ENCODE assay signal across 9 cellular contexts in the genomic region with DNA sequence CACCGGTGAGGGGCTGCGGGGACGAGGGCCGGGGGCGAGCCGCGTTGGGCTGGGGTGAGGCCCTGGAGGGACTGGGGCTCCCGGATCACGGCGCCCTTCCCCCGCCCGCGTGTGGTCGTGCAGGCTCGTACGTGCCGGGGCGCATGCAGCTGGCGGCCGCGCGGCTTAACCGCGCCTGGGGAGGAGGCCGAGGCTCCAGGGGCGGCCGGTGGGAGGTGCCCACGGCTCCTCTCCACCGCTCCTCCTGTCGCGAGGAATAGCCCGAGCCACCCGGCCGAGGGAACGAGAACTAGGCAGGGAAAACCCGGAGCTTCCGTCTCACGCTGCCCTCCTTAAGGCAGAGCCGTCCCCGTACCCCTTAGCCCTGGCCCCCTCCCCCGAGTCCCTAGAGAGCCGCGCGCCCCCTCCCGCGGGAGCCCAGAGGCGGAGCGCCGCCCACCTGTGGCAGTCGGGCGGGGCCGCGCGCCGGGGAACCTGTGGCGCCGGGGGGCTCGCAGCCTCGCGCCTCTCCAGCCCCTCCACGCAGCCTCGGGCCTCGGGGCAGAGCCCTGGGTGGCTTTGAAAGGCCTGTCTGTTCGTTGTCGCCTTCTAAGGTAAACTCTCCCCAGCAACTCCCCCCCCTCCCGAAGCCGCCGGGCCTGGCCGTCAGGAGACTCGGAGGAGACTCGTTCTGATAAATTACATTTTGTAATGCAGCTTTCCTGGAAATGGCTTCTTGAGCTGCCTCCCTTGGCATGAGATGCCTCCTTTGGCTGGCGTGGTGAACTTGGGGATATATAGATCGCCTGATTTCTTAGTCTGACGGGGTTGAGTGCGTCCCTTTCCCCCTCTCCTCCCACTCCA. TPM values are rescaled to one million over a fixed set of nuclear protein-coding genes. Genes with fewer than 3 reads are reported as not detected.
A peak's percentile ranks its signal among the peaks of the same experiment; 100 is the strongest.
DNase-seq lines count a peak whose midpoint lies in the region; ATAC-seq, FAIRE-seq and TF ChIP-seq lines count a peak whose summit lies in the region.
"Had no signal": no experiment of that assay in that cellular context is flagged by ENCODE, and none has a peak within 500 bp of the region (broad histone marks: within the 10 kb centered on the region; RNA-seq: fewer than 3 reads in every experiment).

No MANE protein-coding gene starts in this region.

- FAIRE-seq in H54 (lab: Jason Lieb, UNC): no peak

- H3K9me3 Mint-ChIP-seq in WTC11: no peaks in the 10 kb centered on the region
- H3K9me3 Mint-ChIP-seq in memory B cell: no peaks in the 10 kb centered on the region
- no peaks in the 10 kb centered on the region for H3K9me3 Mint-ChIP-seq in stimulated activated effector memory CD8-positive, alpha-beta T cell treated with anti-CD3 and anti-CD28 coated beads, Interleukin-12 subunit alpha, Interleukin-12 subunit beta, amount 100 ng/mL, for 72 hours

- H3K27ac Mint-ChIP-seq in WTC11 (peak overlapping the region; percentile 94), memory B cell (no peak overlapping the region)
- H3K27ac Mint-ChIP-seq in stimulated activated effector memory CD8-positive, alpha-beta T cell treated with anti-CD3 and anti-CD28 coated beads, Interleukin-12 subunit alpha, Interleukin-12 subunit beta, amount 100 ng/mL, for 72 hours: peak overlapping the region; percentile 90

- peak overlapping the region; percentile 88 for H3K4me3 Mint-ChIP-seq in WTC11
- peak overlapping the region; percentile 74 for H3K4me3 Mint-ChIP-seq in memory B cell
- H3K4me3 Mint-ChIP-seq in stimulated activated effector memory CD8-positive, alpha-beta T cell treated with anti-CD3 and anti-CD28 coated beads, Interleukin-12 subunit alpha, Interleukin-12 subunit beta, amount 100 ng/mL, for 72 hours: peak overlapping the region; percentile 81

- H3K9me3 ChIP-seq in effector memory CD4-positive, alpha-beta T cell (ENCODE audit: control insufficient read depth, low read length): no peaks in the 10 kb centered on the region

- no peak overlapping the region for H3K27ac ChIP-seq in KMS-11
- no peak overlapping the region for H3K27ac ChIP-seq in effector memory CD4-positive, alpha-beta T cell (ENCODE audit: insufficient read depth, low read length, poor library complexity, severe bottlenecking)

- H3K27me3 Mint-ChIP-seq in WTC11 (ENCODE audit: low read depth) (peaks cover 13% of the 10 kb centered on the region), memory B cell (peaks cover 17% of the 10 kb centered on the region)

- H3K36me3 Mint-ChIP-seq in WTC11 (peaks cover 6% of the 10 kb centered on the region), memory B cell (no peaks in the 10 kb centered on the region)
- H3K36me3 Mint-ChIP-seq in stimulated activated effector memory CD8-positive, alpha-beta T cell treated with anti-CD3 and anti-CD28 coated beads, Interleukin-12 subunit alpha, Interleukin-12 subunit beta, amount 100 ng/mL, for 72 hours: peaks cover 48% of the 10 kb centered on the region

- H3K4me2 ChIP-seq in KMS-11: peak overlapping the region; percentile 78; the same call in 1 of the 2 replicates

- H3K9ac ChIP-seq in KMS-11: peak overlapping the region; percentile 53; the same call in 1 of the 2 replicates

- no peaks in the 10 kb centered on the region for H3K36me3 ChIP-seq in KMS-11 (ENCODE audit: insufficient read depth)
- H3K36me3 ChIP-seq in effector memory CD4-positive, alpha-beta T cell (ENCODE audit: control insufficient read depth, insufficient read depth, low read length): no peaks in the 10 kb centered on the region

- H2AFZ ChIP-seq in KMS-11 (ENCODE audit: low read depth): peak overlapping the region; percentile 99

- DNase-seq in NCI-H1694 treated with DMSO at 0.1 percent for 48 hours (lab: John Stamatoyannopoulos, UW) (peak; percentile 26), NCI-H1694 (lab: John Stamatoyannopoulos, UW) (no peak), H54 (ENCODE audit: insufficient read length, low spot score) (peak; percentile 65), WTC11 (ENCODE audit: low spot score) (peak; percentile 71), memory B cell (ENCODE audit: low spot score in 2 of 2) (peak in 1 of 2 donors; percentile 21)
- no peak for DNase-seq in effector memory CD4-positive, alpha-beta T cell
- peak; percentile 67 to 70 for DNase-seq in stimulated activated effector memory CD8-positive, alpha-beta T cell treated with anti-CD3 and anti-CD28 coated beads, Interleukin-12 subunit alpha, Interleukin-12 subunit beta, amount 100 ng/mL, for 72 hours (ENCODE audit: low spot score in 2 of 2)
- DNase-seq: DND-41 had no signal

- H3K27me3 ChIP-seq in KMS-11 (ENCODE audit: insufficient read depth, low read depth): no peaks in the 10 kb centered on the region; the same call in 1 of the 2 replicates
- H3K27me3 ChIP-seq in effector memory CD4-positive, alpha-beta T cell (replicated peaks; ENCODE audit: control insufficient read depth, insufficient read depth, low read length, poor library complexity, severe bottlenecking): peaks cover 8% of the 10 kb centered on the region

- ATAC-seq in WTC11 (peak; percentile 41), memory B cell (ENCODE audit: low read depth) (peak; percentile 47)
- ATAC-seq in stimulated activated effector memory CD8-positive, alpha-beta T cell treated with anti-CD3 and anti-CD28 coated beads, Interleukin-12 subunit alpha, Interleukin-12 subunit beta, amount 100 ng/mL, for 72 hours: peak; percentile 86

- peaks cover 8% of the 10 kb centered on the region for H3K4me1 ChIP-seq in KMS-11 (ENCODE audit: low read depth, poor library complexity, severe bottlenecking)
- H3K4me1 ChIP-seq in effector memory CD4-positive, alpha-beta T cell (ENCODE audit: control insufficient read depth, insufficient read depth, low read length, poor library complexity, severe bottlenecking): peaks cover 3% of the 10 kb centered on the region

- H3K79me2 ChIP-seq in KMS-11 (ENCODE audit: insufficient read depth, low read depth): no peaks in the 10 kb centered on the region

- TF ChIP-seq CTCF in KMS-11 (conservative IDR thresholded peaks at IDR 0.05; ENCODE audit: low read depth, low read length) (no peak), WTC11 (IDR thresholded peaks at IDR 0.05) (no peak)

- H3K4me1 Mint-ChIP-seq in WTC11: peaks cover 69% of the 10 kb centered on the region
- H3K4me1 Mint-ChIP-seq in memory B cell: peaks cover 9% of the 10 kb centered on the region
- H3K4me1 Mint-ChIP-seq in stimulated activated effector memory CD8-positive, alpha-beta T cell treated with anti-CD3 and anti-CD28 coated beads, Interleukin-12 subunit alpha, Interleukin-12 subunit beta, amount 100 ng/mL, for 72 hours: peaks cover 12% of the 10 kb centered on the region

- TF ChIP-seq POLR2A in H54 (IDR thresholded peaks at IDR 0.05; ENCODE audit: low read depth, low read length): 0 out of 2 replicates have a peak, but pooled peaks have one; percentile 24

- POLR2A ChIA-PET in WTC11 (lab: Charles Lee): interaction anchor here (1.2 to 1.4 kb wide), 2 partner anchors 19 to 83 kb away, joined by 4 to 5 read pairs; no protein-coding TSS in a partner anchor

- H3K4me3 ChIP-seq in KMS-11 (IDR thresholded peaks at IDR 0.05; ENCODE audit: insufficient read depth, low read depth, low read length): no peak overlapping the region
- peak overlapping the region; percentile 69 for H3K4me3 ChIP-seq in effector memory CD4-positive, alpha-beta T cell (ENCODE audit: insufficient read depth, low read depth, low read length, poor library complexity, severe bottlenecking)

- H4K20me1 ChIP-seq in KMS-11 (ENCODE audit: insufficient read depth): no peaks in the 10 kb centered on the region

- CTCF ChIA-PET in WTC11 (lab: Charles Lee): interaction anchor here (1.1 to 1.2 kb wide), 2 partner anchors 60 to 61 kb away, joined by 3 to 7 read pairs; no protein-coding TSS in a partner anchor

TF ChIP-seq in WTC11, 78 proteins besides CTCF, POLR2A, EP300 and RAD21 (continues in another document):
- TF ChIP-seq KAT7 (CRISPR knock-in tag; IDR thresholded peaks at IDR 0.05; ENCODE audit: borderline replicate concordance) (0 out of 2 replicates have a peak, but pooled peaks have one; percentile 25), SMAD3 (CRISPR knock-in tag; IDR thresholded peaks at IDR 0.05; ENCODE audit: borderline replicate concordance) (no peak), ZNF423 (CRISPR knock-in tag; IDR thresholded peaks at IDR 0.05) (peak; percentile 63)
- TF ChIP-seq, protein P1, sequence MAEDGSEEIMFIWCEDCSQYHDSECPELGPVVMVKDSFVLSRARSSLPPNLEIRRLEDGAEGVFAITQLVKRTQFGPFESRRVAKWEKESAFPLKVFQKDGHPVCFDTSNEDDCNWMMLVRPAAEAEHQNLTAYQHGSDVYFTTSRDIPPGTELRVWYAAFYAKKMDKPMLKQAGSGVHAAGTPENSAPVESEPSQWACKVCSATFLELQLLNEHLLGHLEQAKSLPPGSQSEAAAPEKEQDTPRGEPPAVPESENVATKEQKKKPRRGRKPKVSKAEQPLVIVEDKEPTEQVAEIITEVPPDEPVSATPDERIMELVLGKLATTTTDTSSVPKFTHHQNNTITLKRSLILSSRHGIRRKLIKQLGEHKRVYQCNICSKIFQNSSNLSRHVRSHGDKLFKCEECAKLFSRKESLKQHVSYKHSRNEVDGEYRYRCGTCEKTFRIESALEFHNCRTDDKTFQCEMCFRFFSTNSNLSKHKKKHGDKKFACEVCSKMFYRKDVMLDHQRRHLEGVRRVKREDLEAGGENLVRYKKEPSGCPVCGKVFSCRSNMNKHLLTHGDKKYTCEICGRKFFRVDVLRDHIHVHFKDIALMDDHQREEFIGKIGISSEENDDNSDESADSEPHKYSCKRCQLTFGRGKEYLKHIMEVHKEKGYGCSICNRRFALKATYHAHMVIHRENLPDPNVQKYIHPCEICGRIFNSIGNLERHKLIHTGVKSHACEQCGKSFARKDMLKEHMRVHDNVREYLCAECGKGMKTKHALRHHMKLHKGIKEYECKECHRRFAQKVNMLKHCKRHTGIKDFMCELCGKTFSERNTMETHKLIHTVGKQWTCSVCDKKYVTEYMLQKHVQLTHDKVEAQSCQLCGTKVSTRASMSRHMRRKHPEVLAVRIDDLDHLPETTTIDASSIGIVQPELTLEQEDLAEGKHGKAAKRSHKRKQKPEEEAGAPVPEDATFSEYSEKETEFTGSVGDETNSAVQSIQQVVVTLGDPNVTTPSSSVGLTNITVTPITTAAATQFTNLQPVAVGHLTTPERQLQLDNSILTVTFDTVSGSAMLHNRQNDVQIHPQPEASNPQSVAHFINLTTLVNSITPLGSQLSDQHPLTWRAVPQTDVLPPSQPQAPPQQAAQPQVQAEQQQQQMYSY (CRISPR knock-in tag; IDR thresholded peaks at IDR 0.05): 0 out of 2 replicates have a peak, but pooled peaks have one; percentile 6
- TF ChIP-seq, protein P2, sequence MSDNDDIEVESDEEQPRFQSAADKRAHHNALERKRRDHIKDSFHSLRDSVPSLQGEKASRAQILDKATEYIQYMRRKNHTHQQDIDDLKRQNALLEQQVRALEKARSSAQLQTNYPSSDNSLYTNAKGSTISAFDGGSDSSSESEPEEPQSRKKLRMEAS (CRISPR knock-in tag; IDR thresholded peaks at IDR 0.05): peak; percentile 27; the same call in 1 of the 2 replicates

RNA-seq across cellular contexts. Expression of a gene that starts 0.8 kb away (rescaled TPM):
- 169 to 180 TPM (median 172 TPM) in 3 replicates for total RNA-seq in WTC11 (2021)

Comparison
In these comparisons a context has a peak if more than half of its experiments do, and no peak if none do; other contexts are left out.
1. DNase-seq: peak in NCI-H1694 treated with DMSO at 0.1 percent for 48 hours (single experiment), H54 (single experiment), WTC11 (single experiment) and stimulated activated effector memory CD8-positive, alpha-beta T cell treated with anti-CD3 and anti-CD28 coated beads, Interleukin-12 subunit alpha, Interleukin-12 subunit beta, amount 100 ng/mL, for 72 hours (2 of 2); none in NCI-H1694 (single experiment) and effector memory CD4-positive, alpha-beta T cell (0 of 3).
2. Peak in every context shown above with its lines, with median percentiles within 50 percentile points of each other: ATAC-seq and H3K4me3 Mint-ChIP-seq.